Comparison of ENCODE assay signal across 8 cellular contexts in genomic region chr4:107823870-107824366, GRCh38. TPM values are rescaled to one million over a fixed set of nuclear protein-coding genes. Genes with fewer than 3 reads are reported as not detected.
DNase-seq lines count a peak whose midpoint lies in the region; ATAC-seq and TF ChIP-seq lines count a peak whose summit lies in the region.

No MANE protein-coding gene starts in this region.

- peak overlapping the region; percentile 97 for H3K4me3 Mint-ChIP-seq in neural crest cell

- H4K20me1 ChIP-seq in MM.1S (ENCODE audit: insufficient read depth, low read length): no peaks in the 10 kb centered on the region

- no peak for TF ChIP-seq POLR2A in esophagus muscularis mucosa (IDR thresholded peaks at IDR 0.05; ENCODE audit: low read depth)

- H3K36me3 Mint-ChIP-seq in neural crest cell (ENCODE audit: low read depth): no peaks in the 10 kb centered on the region

- WGBS in esophagus muscularis mucosa: 46% methylated on average over 12 of the region's 12 CpGs

- H3K4me1 ChIP-seq in MM.1S (ENCODE audit: low read length): peaks cover 5% of the 10 kb centered on the region; the same call in 1 of the 2 replicates
- H3K4me1 ChIP-seq in esophagus muscularis mucosa: peaks cover 5 to 44% (median 37%) of the 10 kb centered on the region in 4 donors

- ATAC-seq in HG03039 (IDR thresholded peaks at IDR 0.05; ENCODE audit: unreplicated experiment): no peak

- no peaks in the 10 kb centered on the region for H3K9me2 ChIP-seq in MM.1S (replicated peaks; ENCODE audit: insufficient read depth, low read length)

- peaks cover 15% of the 10 kb centered on the region for H3K4me1 Mint-ChIP-seq in neural crest cell

- no peaks in the 10 kb centered on the region for H3K79me2 ChIP-seq in MM.1S (ENCODE audit: low read length)

- H3F3A ChIP-seq in MM.1S (ENCODE audit: insufficient read depth, low read length): no peaks in the 10 kb centered on the region

- H2AFZ ChIP-seq in MM.1S (ENCODE audit: low read length): peak overlapping the region; percentile 71

- no peak for DNase-seq in MM.1S
- no peak for DNase-seq in esophagus muscularis mucosa (ENCODE audit: extremely low spot score)
- DNase-seq in neural crest cell (ENCODE audit: low read depth, low spot score): no peak
- no peak for DNase-seq in germinal center (ENCODE audit: low spot score)
- DNase-seq in inferior parietal cortex (ENCODE audit: extremely low spot score): no peak
- DNase-seq in foreskin melanocyte: no peak

- H3K4me2 ChIP-seq in MM.1S (ENCODE audit: low read depth, low read length): peak overlapping the region; percentile 66

- H3K4me3 ChIP-seq in MM.1S (ENCODE audit: low read length) (peak overlapping the region; percentile 59), esophagus muscularis mucosa (peak overlapping the region; percentile 86 to 97 (median 96))

- TF ChIP-seq CTCF in C4-2B (conservative IDR thresholded peaks at IDR 0.05) (no peak), MM.1S (IDR thresholded peaks at IDR 0.05; ENCODE audit: low read length) (no peak), esophagus muscularis mucosa (IDR thresholded peaks at IDR 0.05) (no peak), neural crest cell (conservative IDR thresholded peaks at IDR 0.05) (no peak)

- no peak for TF ChIP-seq EP300 in esophagus muscularis mucosa (IDR thresholded peaks at IDR 0.05)

- H3K27ac ChIP-seq in C4-2B (peak overlapping the region; percentile 68), MM.1S (ENCODE audit: low read length) (no peak overlapping the region), esophagus muscularis mucosa (replicated peaks in 1 of 4) (peak overlapping the region; percentile 96 to 99 (median 96))

- H3K9ac ChIP-seq in MM.1S (ENCODE audit: low read length): no peak overlapping the region

- H3K27me3 ChIP-seq in MM.1S (replicated peaks; ENCODE audit: insufficient read depth, low read length) (no peaks in the 10 kb centered on the region), esophagus muscularis mucosa (no peaks in the 10 kb centered on the region)

- H3K9me3 Mint-ChIP-seq in neural crest cell: no peaks in the 10 kb centered on the region

- peaks cover 54% of the 10 kb centered on the region for H3K27me3 Mint-ChIP-seq in neural crest cell (ENCODE audit: low read depth)

- intact Hi-C loops in esophagus muscularis mucosa (cut with DNase I): loop anchor here (5.0 kb wide), 1 partner anchor 67 kb away; no protein-coding TSS in a partner anchor

- no peaks in the 10 kb centered on the region for H3K9me3 ChIP-seq in MM.1S (replicated peaks; ENCODE audit: insufficient read depth, low read length)
- H3K9me3 ChIP-seq in esophagus muscularis mucosa: no peaks in the 10 kb centered on the region

- H3K36me3 ChIP-seq in MM.1S (replicated peaks; ENCODE audit: insufficient read depth, low read length): no peaks in the 10 kb centered on the region
- H3K36me3 ChIP-seq in esophagus muscularis mucosa: no peaks in the 10 kb centered on the region

- no peak overlapping the region for H3K27ac Mint-ChIP-seq in neural crest cell (ENCODE audit: unreplicated experiment)

RNA-seq across cellular contexts. Expression of gene SGMS2, which starts 0.8 kb away (rescaled TPM):
- total RNA-seq in esophagus muscularis mucosa: 100 to 1,000 TPM; 278 to 487 (median 347) TPM
- 1.4 and 1.6 TPM in 2 replicates for total RNA-seq in neural crest cell

Comparison
In these comparisons a context has a peak if more than half of its experiments do, and no peak if none do; other contexts are left out.
1. RNA of gene SGMS2, which starts 0.8 kb away (total RNA-seq): 278 to 487 TPM in esophagus muscularis mucosa; 1.4 to 1.6 TPM in neural crest cell; every median in the first group is over 100 times any median in the second.